Comparison of ENCODE assay signal across 35 cellular contexts in genomic region chr1:151626740-151627139, GRCh38.
"Had no signal": no experiment of that assay in that cellular context is flagged by ENCODE, and none has a peak within 500 bp of the region (broad histone marks: within the 10 kb centered on the region; RNA-seq: fewer than 3 reads in every experiment).

No MANE protein-coding gene starts in this region.

- H3K27ac Mint-ChIP-seq: activated B cell treated with CpG ODN at 0.5 μM for 24 hours; activated CD4-positive, alpha-beta memory T cell treated with anti-CD3 and anti-CD28 coated beads for 36 hours; activated CD4-positive, alpha-beta T cell treated with anti-CD3 and anti-CD28 coated beads, Interleukin-2, amount 10 ng/mL, durations not matched to agents 24 days and 14 days; activated CD8-positive, alpha-beta T cell treated with anti-CD3 and anti-CD28 coated beads for 36 hours; activated naive CD4-positive, alpha-beta T cell treated with anti-CD3 and anti-CD28 coated beads for 36 hours; activated naive CD4-positive, alpha-beta T cell treated with anti-CD3 and anti-CD28 coated beads, Interleukin-2, amount 50 U/mL, for 72 hours; activated naive CD8-positive, alpha-beta T cell treated with anti-CD3 and anti-CD28 coated beads for 36 hours; activated T-cell treated with anti-CD3 and anti-CD28 coated beads, Interleukin-2, amount 50 U/mL, for 72 hours; activated T-helper 1 cell treated with anti-CD3 and anti-CD28 coated beads, Interleukin-12 subunit alpha, Interleukin-12 subunit beta, Interleukin-2, Interleukin-4 antibody, amounts not matched to agents 30 ng/mL and 10 ng/mL and 1 ng/mL, durations not matched to agents 14 hours and 24 hours and 36 hours; activated T-helper 17 cell treated with anti-CD3 and anti-CD28 coated beads, Interleukin-2, amount 50 U/mL, for 72 hours; T-helper 1 cell treated with Interleukin-12 subunit alpha and Interleukin-12 subunit beta and Interleukin-4 antibody, amounts not matched to agents 30 μg/mL and 1 μg/mL, for 36 hours; T-helper 2 cell treated with Interferon-gamma antibody and Interleukin-4, amounts not matched to agents 5 μg/mL and 100 μg/mL, for 36 hours had no signal

- H3K9me3 Mint-ChIP-seq: activated B cell treated with CpG ODN at 0.5 μM for 24 hours; activated CD4-positive, alpha-beta memory T cell treated with anti-CD3 and anti-CD28 coated beads for 36 hours; activated CD4-positive, alpha-beta T cell treated with anti-CD3 and anti-CD28 coated beads, Interleukin-2, amount 10 ng/mL, durations not matched to agents 24 days and 14 days; activated CD8-positive, alpha-beta T cell treated with anti-CD3 and anti-CD28 coated beads for 36 hours; activated naive CD4-positive, alpha-beta T cell treated with anti-CD3 and anti-CD28 coated beads for 36 hours; activated naive CD4-positive, alpha-beta T cell treated with anti-CD3 and anti-CD28 coated beads, Interleukin-2, amount 50 U/mL, for 72 hours; activated naive CD8-positive, alpha-beta T cell treated with anti-CD3 and anti-CD28 coated beads for 36 hours; activated T-cell treated with anti-CD3 and anti-CD28 coated beads, Interleukin-2, amount 50 U/mL, for 4 hours; activated T-cell treated with anti-CD3 and anti-CD28 coated beads, Interleukin-2, amount 50 U/mL, for 72 hours; activated T-helper 1 cell treated with anti-CD3 and anti-CD28 coated beads, Interleukin-12 subunit alpha, Interleukin-12 subunit beta, Interleukin-2, Interleukin-4 antibody, amounts not matched to agents 30 ng/mL and 10 ng/mL and 1 ng/mL, durations not matched to agents 14 hours and 24 hours and 36 hours; activated T-helper 17 cell treated with anti-CD3 and anti-CD28 coated beads, Interleukin-2, amount 50 U/mL, for 72 hours; T-helper 1 cell treated with Interleukin-12 subunit alpha and Interleukin-12 subunit beta and Interleukin-4 antibody, amounts not matched to agents 30 μg/mL and 1 μg/mL, for 36 hours; T-helper 2 cell treated with Interferon-gamma antibody and Interleukin-4, amounts not matched to agents 5 μg/mL and 100 μg/mL, for 36 hours had no signal

- H3K4me3 Mint-ChIP-seq: activated B cell treated with CpG ODN at 0.5 μM for 24 hours; activated CD4-positive, alpha-beta memory T cell treated with anti-CD3 and anti-CD28 coated beads for 36 hours; activated CD4-positive, alpha-beta T cell treated with anti-CD3 and anti-CD28 coated beads, Interleukin-2, amount 10 ng/mL, durations not matched to agents 24 days and 14 days; activated CD8-positive, alpha-beta T cell treated with anti-CD3 and anti-CD28 coated beads for 36 hours; activated naive CD4-positive, alpha-beta T cell treated with anti-CD3 and anti-CD28 coated beads for 36 hours; activated naive CD8-positive, alpha-beta T cell treated with anti-CD3 and anti-CD28 coated beads for 36 hours; activated T-cell treated with anti-CD3 and anti-CD28 coated beads, Interleukin-2, amount 50 U/mL, for 4 hours; activated T-cell treated with anti-CD3 and anti-CD28 coated beads, Interleukin-2, amount 50 U/mL, for 72 hours; activated T-helper 1 cell treated with anti-CD3 and anti-CD28 coated beads, Interleukin-12 subunit alpha, Interleukin-12 subunit beta, Interleukin-2, Interleukin-4 antibody, amounts not matched to agents 30 ng/mL and 10 ng/mL and 1 ng/mL, durations not matched to agents 14 hours and 24 hours and 36 hours; activated T-helper 17 cell treated with anti-CD3 and anti-CD28 coated beads, Interleukin-2, amount 50 U/mL, for 72 hours; T-helper 1 cell treated with Interleukin-12 subunit alpha and Interleukin-12 subunit beta and Interleukin-4 antibody, amounts not matched to agents 30 μg/mL and 1 μg/mL, for 36 hours; T-helper 2 cell treated with Interferon-gamma antibody and Interleukin-4, amounts not matched to agents 5 μg/mL and 100 μg/mL, for 36 hours had no signal

- H3K9me3 ChIP-seq: adrenal gland, body of pancreas, breast epithelium had no signal

- H3K36me3 Mint-ChIP-seq: activated CD4-positive, alpha-beta memory T cell treated with anti-CD3 and anti-CD28 coated beads for 36 hours; activated naive CD4-positive, alpha-beta T cell treated with anti-CD3 and anti-CD28 coated beads, Interleukin-2, amount 50 U/mL, for 72 hours had no signal

- ATAC-seq: activated CD8-positive, alpha-beta T cell treated with anti-CD3 and anti-CD28 coated beads for 36 hours; activated naive CD4-positive, alpha-beta T cell treated with anti-CD3 and anti-CD28 coated beads, Interleukin-2, amount 50 U/mL, for 72 hours; activated T-cell treated with anti-CD3 and anti-CD28 coated beads, Interleukin-2, amount 50 U/mL, for 4 hours; activated T-cell treated with anti-CD3 and anti-CD28 coated beads, Interleukin-2, amount 50 U/mL, for 72 hours; activated T-helper 17 cell treated with anti-CD3 and anti-CD28 coated beads, Interleukin-2, amount 50 U/mL, for 72 hours; body of pancreas had no signal

- H3K27ac ChIP-seq: adrenal gland, body of pancreas, brain microvascular endothelial cell, breast epithelium, VCaP had no signal

- DNase-seq: activated B cell treated with CpG ODN at 0.5 μM for 24 hours; activated CD4-positive, alpha-beta memory T cell treated with anti-CD3 and anti-CD28 coated beads for 36 hours; activated CD4-positive, alpha-beta T cell treated with anti-CD3 and anti-CD28 coated beads for 4 hours; activated CD4-positive, alpha-beta T cell treated with anti-CD3 and anti-CD28 coated beads, Interleukin-2, amount 10 ng/mL, durations not matched to agents 24 days and 14 days; activated CD4-positive, alpha-beta T cell treated with anti-CD3 and anti-CD28 coated beads, Interleukin-2, amount 50 U/mL, for 1 hour; activated CD4-positive, alpha-beta T cell treated with anti-CD3 and anti-CD28 coated beads, Interleukin-2, amount 50 U/mL, for 4 hours; activated CD4-positive, CD25-positive, alpha-beta regulatory T cell treated with anti-CD3 and anti-CD28 coated beads, Interleukin-2, amount 50 U/mL, for 72 hours; activated CD8-positive, alpha-beta memory T cell treated with anti-CD3 and anti-CD28 coated beads, Interleukin-2, amount 50 U/mL, for 4 hours; activated CD8-positive, alpha-beta T cell treated with anti-CD3 and anti-CD28 coated beads for 36 hours; activated effector memory CD4-positive, alpha-beta T cell treated with anti-CD3 and anti-CD28 coated beads, Interleukin-2, amount 50 U/mL, for 16 hours; activated gamma-delta T cell treated with Interleukin-2 at 50 U/mL for 16 hours; activated naive CD4-positive, alpha-beta T cell; activated naive CD4-positive, alpha-beta T cell treated with anti-CD3 and anti-CD28 coated beads for 36 hours; activated naive CD4-positive, alpha-beta T cell treated with anti-CD3 and anti-CD28 coated beads, Interleukin-2, amount 50 U/mL, for 16 hours; activated naive CD8-positive, alpha-beta T cell treated with anti-CD3 and anti-CD28 coated beads for 36 hours; activated T-cell treated with anti-CD3 and anti-CD28 coated beads for 4 hours; activated T-cell treated with anti-CD3 and anti-CD28 coated beads, Interleukin-2, amount 50 U/mL, for 1 hour; activated T-cell treated with anti-CD3 and anti-CD28 coated beads, Interleukin-2, amount 50 U/mL, for 4 hours; activated T-cell treated with anti-CD3 and anti-CD28 coated beads, Interleukin-2, amount 50 U/mL, for 72 hours; adrenal gland; amniotic stem cell; aorta; body of pancreas; brain microvascular endothelial cell; central memory CD4-positive, alpha-beta T cell; T-helper 1 cell; T-helper 2 cell; T-helper 9 cell had no signal

- H3K36me3 ChIP-seq: adrenal gland, brain microvascular endothelial cell, breast epithelium had no signal

- H3K4me1 ChIP-seq: body of pancreas, breast epithelium had no signal

- H3K4me3 ChIP-seq: adrenal gland, body of pancreas, breast epithelium had no signal

- H3K27me3 Mint-ChIP-seq: activated B cell treated with CpG ODN at 0.5 μM for 24 hours; activated CD4-positive, alpha-beta memory T cell treated with anti-CD3 and anti-CD28 coated beads for 36 hours; activated CD4-positive, alpha-beta T cell treated with anti-CD3 and anti-CD28 coated beads, Interleukin-2, amount 10 ng/mL, durations not matched to agents 24 days and 14 days; activated CD8-positive, alpha-beta T cell treated with anti-CD3 and anti-CD28 coated beads for 36 hours; activated naive CD8-positive, alpha-beta T cell treated with anti-CD3 and anti-CD28 coated beads for 36 hours; activated T-helper 17 cell treated with anti-CD3 and anti-CD28 coated beads, Interleukin-2, amount 50 U/mL, for 72 hours had no signal

- H3K27me3 ChIP-seq: adrenal gland, body of pancreas, brain microvascular endothelial cell, breast epithelium had no signal
